8 cellular contexts compared by ENCODE assay signal in the genomic region with DNA sequence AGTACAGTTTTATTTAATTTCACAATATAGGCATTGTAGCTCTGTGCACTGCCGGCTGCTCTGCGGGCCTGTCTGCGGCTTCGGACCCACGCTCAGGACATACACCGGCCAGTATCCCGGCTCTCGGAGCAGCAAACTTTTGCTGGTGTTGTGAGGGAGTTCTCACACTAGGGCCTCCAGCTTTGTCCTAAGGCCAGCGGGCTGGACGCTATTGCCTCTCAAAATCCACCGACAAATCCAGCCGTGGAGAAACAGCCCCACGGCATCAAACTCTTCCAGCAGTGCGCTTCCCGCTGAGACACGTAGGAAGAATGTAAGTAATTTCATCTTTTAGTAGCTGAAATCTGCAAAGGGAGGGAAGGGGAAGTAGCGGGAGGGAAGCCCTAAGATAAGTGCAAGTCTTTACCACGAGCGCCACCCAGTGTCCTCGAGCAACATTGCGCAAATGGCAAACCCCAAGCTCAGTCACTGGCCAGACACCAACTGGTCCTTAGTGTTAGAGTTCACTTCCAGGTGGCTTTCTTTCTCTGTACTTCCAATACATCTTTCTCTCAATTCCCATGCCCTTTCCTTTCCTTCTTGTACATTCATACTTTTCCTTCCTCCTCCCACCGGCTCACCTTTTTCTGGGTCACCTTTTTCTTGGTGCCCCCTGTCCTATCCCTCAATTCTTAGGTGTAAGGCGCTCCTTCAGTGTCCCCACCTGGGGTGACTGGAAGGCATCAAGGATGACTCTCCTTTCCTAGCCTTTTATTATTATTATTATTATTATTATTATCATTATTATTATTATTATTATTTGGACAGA. TPM values are rescaled to one million over a fixed set of nuclear protein-coding genes. Genes with fewer than 3 reads are reported as not detected.
DNase-seq lines count a peak whose midpoint lies in the region; ATAC-seq, FAIRE-seq and TF ChIP-seq lines count a peak whose summit lies in the region.

No MANE protein-coding gene starts in this region.

- H3K27me3 ChIP-seq in HUES6 (ENCODE audit: control insufficient read depth, insufficient read depth, low read length) (peaks cover 88% of the 10 kb centered on the region), osteoblast (ENCODE audit: insufficient read depth, low read length) (peaks cover 2% of the 10 kb centered on the region), tibial artery (peaks cover 0 to 43% of the 10 kb centered on the region in 2 donors)

- peak; percentile 88 for TF ChIP-seq CTCF in RWPE1 (conservative IDR thresholded peaks at IDR 0.05; ENCODE audit: low read depth)
- TF ChIP-seq CTCF in osteoblast (IDR thresholded peaks at IDR 0.05; ENCODE audit: extremely low read depth, low read depth, low read length): peak; percentile 97
- TF ChIP-seq CTCF in tibial artery (IDR thresholded peaks at IDR 0.05): peak; percentile 86 to 89

- peak overlapping the region; percentile 91 for H3K4me2 ChIP-seq in osteoblast (ENCODE audit: insufficient read depth, low read length)

- H3K4me3 ChIP-seq in HUES6 (ENCODE audit: low read depth, low read length) (peak overlapping the region; percentile 46), osteoblast (ENCODE audit: insufficient read depth, low read length) (peak overlapping the region; percentile 69), tibial artery (peak overlapping the region; percentile 29 to 47)

- H3K36me3 ChIP-seq in HUES6 (ENCODE audit: control insufficient read depth, insufficient read depth, low read length) (no peaks in the 10 kb centered on the region), osteoblast (ENCODE audit: insufficient read depth, low read length) (no peaks in the 10 kb centered on the region), tibial artery (no peaks in the 10 kb centered on the region)

- POLR2A ChIA-PET in RWPE1 (lab: Yijun Ruan, JAX; ENCODE audit: low non-redundant PET): no interaction called here

- H3K4me1 ChIP-seq in HUES6 (ENCODE audit: control insufficient read depth, insufficient read depth, low read length) (peaks cover 46% of the 10 kb centered on the region), osteoblast (ENCODE audit: insufficient read depth, low read length) (peaks cover 14% of the 10 kb centered on the region), tibial artery (peaks cover 0 to 40% (median 13%) of the 10 kb centered on the region in 4 donors)

- H3K9ac ChIP-seq in HUES6 (ENCODE audit: low read length): no peak overlapping the region

- DNase-seq in DMS153 (lab: John Stamatoyannopoulos, UW) (peak; percentile 70), RWPE1 (ENCODE audit: low spot score) (peak; percentile 72), frontal cortex (ENCODE audit: low spot score in 2 of 2) (peak; percentile 73 to 77), osteoblast (ENCODE audit: insufficient read length, low spot score, missing footprints) (peak; percentile 96), tibial artery (peak; percentile 79 to 85)
- DNase-seq in activated gamma-delta T cell treated with anti-CD3 and anti-CD28 coated beads, Interleukin-2, amount 50 U/mL, for 16 hours (ENCODE audit: low read depth): peak; percentile 42

- intact Hi-C loops in tibial artery (cut with DNase I; ENCODE audit: low total_unique reads): loop anchor here (5.0 to 10.0 kb wide), 3 partner anchors 313 to 1105 kb away; no protein-coding TSS in a partner anchor

- H3K9me3 ChIP-seq in HUES6 (ENCODE audit: control insufficient read depth, insufficient read depth, low read depth, low read length): no peaks in the 10 kb centered on the region
- H3K9me3 ChIP-seq in osteoblast (ENCODE audit: low read depth, low read length): no peaks in the 10 kb centered on the region
- H3K9me3 ChIP-seq in tibial artery: no peaks in the 10 kb centered on the region

- peaks cover 15% of the 10 kb centered on the region for H3K79me2 ChIP-seq in osteoblast (ENCODE audit: insufficient read depth, low read length)

- no peak for FAIRE-seq in frontal cortex (lab: Jason Lieb, UNC)

- peak; percentile 91 for ATAC-seq in GM21423 (IDR thresholded peaks at IDR 0.05; ENCODE audit: unreplicated experiment)

- peak overlapping the region; percentile 89 for H2AFZ ChIP-seq in osteoblast (ENCODE audit: low read length)

- CTCF ChIA-PET in RWPE1 (lab: Yijun Ruan, JAX): interaction anchor here (0.5 to 1.9 kb wide), 30 partner anchors 10 to 1112 kb away, joined by 3 to 10 read pairs (median 3); a partner anchor contains a TSS

- H4K20me1 ChIP-seq in osteoblast (ENCODE audit: insufficient read depth, low read length): no peaks in the 10 kb centered on the region

- H3K27ac ChIP-seq in HUES6 (ENCODE audit: low read depth, low read length): no peak overlapping the region
- no peak overlapping the region for H3K27ac ChIP-seq in RWPE1
- peak overlapping the region; percentile 40 for H3K27ac ChIP-seq in osteoblast (ENCODE audit: low read depth, low read length)
- H3K27ac ChIP-seq in tibial artery: no peak overlapping the region

RNA-seq across cellular contexts. Expression of a gene that starts 3.0 kb away (rescaled TPM):
- total RNA-seq in frontal cortex: 2.9 TPM
- total RNA-seq in osteoblast: 2.5 and 3.2 TPM in 2 replicates

RNA-seq across cellular contexts. Expression of a gene that starts 22.3 kb away (rescaled TPM):
- 4.1 TPM for total RNA-seq in frontal cortex
- 1.1 and 2.1 TPM in 2 replicates for total RNA-seq in osteoblast

Comparison
In these comparisons a context has a peak if more than half of its experiments do, and no peak if none do; other contexts are left out.
1. DNase-seq: peak in every context shown above with its lines; median percentile 96 in osteoblast; 82 in tibial artery; 75 in frontal cortex; 72 in RWPE1; 70 in DMS153; 42 in activated gamma-delta T cell treated with anti-CD3 and anti-CD28 coated beads, Interleukin-2, amount 50 U/mL, for 16 hours.